In genomic region chr20:33567949-33568348, GRCh38 we compare ENCODE assay signal across 17 cellular contexts.
DNase-seq lines count a peak whose midpoint lies in the region; ATAC-seq lines count a peak whose summit lies in the region.
"Had no signal": no experiment of that assay in that cellular context is flagged by ENCODE, and none has a peak within 500 bp of the region (broad histone marks: within the 10 kb centered on the region; RNA-seq: fewer than 3 reads in every experiment).

No MANE protein-coding gene starts in this region.

- H3K4me2 ChIP-seq in BLaER1 treated with 17β-estradiol and CSF1 and Interleukin-3, amounts not matched to agents 10 nM and 100 nM, result peak overlapping the region in 9 of 11 experiments; percentile 14 to 78 (median 62); a peak in 15 of 22 replicates
- H3K4me2 ChIP-seq in Karpas-422 (ENCODE audit: low read depth, low read length, poor library complexity, severe bottlenecking), result peak overlapping the region; percentile 71
- peak overlapping the region; percentile 26 for H3K4me2 ChIP-seq in neuronal stem cell (ENCODE audit: insufficient read depth, low read length, poor library complexity, severe bottlenecking)

- H3K4me3 ChIP-seq in BLaER1 treated with 17β-estradiol and CSF1 and Interleukin-3, amounts not matched to agents 10 nM and 100 nM, result no peak overlapping the region
- H3K4me3 ChIP-seq in Karpas-422 (ENCODE audit: low read length) (peak overlapping the region; percentile 31; the same call in 1 of the 2 replicates), neuronal stem cell (ENCODE audit: low read length in 2 of 2) (no peak overlapping the region)
- H3K4me3 ChIP-seq: prostate gland had no signal

- no peak overlapping the region for H2AK5ac ChIP-seq in neuronal stem cell (ENCODE audit: low read depth, low read length)

- H3K79me2 ChIP-seq in Karpas-422 (ENCODE audit: low read length), result peaks cover 98% of the 10 kb centered on the region

- ATAC-seq in GM18867 (IDR thresholded peaks at IDR 0.05; ENCODE audit: unreplicated experiment), result no peak
- no peak for ATAC-seq in HG02970 (IDR thresholded peaks at IDR 0.05; ENCODE audit: low FRiP score, unreplicated experiment)
- ATAC-seq: esophagus mucosa, left lobe of liver had no signal

- H3K9ac ChIP-seq in BLaER1 treated with 17β-estradiol and CSF1 and Interleukin-3, amounts not matched to agents 10 nM and 100 nM, result no peak overlapping the region
- peak overlapping the region; percentile 53 for H3K9ac ChIP-seq in Karpas-422 (ENCODE audit: low read length)
- H3K9ac ChIP-seq in neuronal stem cell (ENCODE audit: low read depth, low read length, poor library complexity), result no peak overlapping the region

- no peaks in the 10 kb centered on the region for H3K79me1 ChIP-seq in neuronal stem cell (ENCODE audit: low read depth, low read length)

- no peak overlapping the region for H4K91ac ChIP-seq in neuronal stem cell (ENCODE audit: low read depth, low read length, poor library complexity)

- H3K23ac ChIP-seq in neuronal stem cell (ENCODE audit: low read depth, low read length, poor library complexity), result no peak overlapping the region

- H2BK12ac ChIP-seq in neuronal stem cell (ENCODE audit: low read length), result no peak overlapping the region

- no peak for DNase-seq in Karpas-422
- DNase-seq in neuronal stem cell (ENCODE audit: low spot score), result no peak
- DNase-seq in H4 (ENCODE audit: low spot score), result no peak
- no peak for DNase-seq in NCI-H774 (lab: John Stamatoyannopoulos, UW)
- DNase-seq: activated CD4-positive, alpha-beta T cell treated with anti-CD3 and anti-CD28 coated beads for 1 hour; activated naive CD4-positive, alpha-beta T cell treated with anti-CD3 and anti-CD28 coated beads for 36 hours; activated T-cell treated with anti-CD3 and anti-CD28 coated beads, Interleukin-2, amount 50 U/mL, for 24 hours; NCI-H226; stimulated activated CD4-positive, alpha-beta T cell treated with anti-CD3 and anti-CD28 coated beads, Interleukin-1b, Interleukin-23, amount 100 ng/mL, for 48 hours; stimulated activated naive CD4-positive, alpha-beta T cell had no signal

- no CpG with 5 or more reads among the region's 4 CpGs for WGBS in neuronal stem cell (ENCODE audit: extremely low coverage in 2 of 2, insufficient read length in 2 of 2, insufficient replicate concordance in 1 of 2), 2 donors

- peaks cover 0 to 7% (median 0%) of the 10 kb centered on the region in 11 experiments; a peak in 2 of 22 replicates for H3K36me3 ChIP-seq in BLaER1 treated with 17β-estradiol and CSF1 and Interleukin-3, amounts not matched to agents 10 nM and 100 nM
- 0 out of 2 replicates have a peak, but pooled peaks cover 3% of the 10 kb centered on the region for H3K36me3 ChIP-seq in Karpas-422 (ENCODE audit: insufficient read depth, low read length)
- no peaks in the 10 kb centered on the region for H3K36me3 ChIP-seq in neuronal stem cell (replicated peaks in 1 of 2; ENCODE audit: control insufficient read depth in 2 of 2, insufficient read depth in 2 of 2, low read length in 2 of 2)
- H3K36me3 ChIP-seq: prostate gland had no signal

- H3K9me2 ChIP-seq in Karpas-422 (replicated peaks; ENCODE audit: insufficient read depth, low read length), result no peaks in the 10 kb centered on the region

- no peak overlapping the region for H2BK120ac ChIP-seq in neuronal stem cell (ENCODE audit: low read depth, low read length)

- H4K8ac ChIP-seq in neuronal stem cell (ENCODE audit: low read depth, low read length), result no peak overlapping the region

- H2AFZ ChIP-seq in Karpas-422 (ENCODE audit: low read length), result no peak overlapping the region
- no peak overlapping the region for H2AFZ ChIP-seq in neuronal stem cell (ENCODE audit: low read length)

- no peak overlapping the region for H3K14ac ChIP-seq in neuronal stem cell (ENCODE audit: low read length)

- H4K20me1 ChIP-seq in BLaER1 treated with 17β-estradiol and CSF1 and Interleukin-3, amounts not matched to agents 10 nM and 100 nM, result peaks cover 0 to 86% (median 5%) of the 10 kb centered on the region in 11 experiments; a peak in 7 of 22 replicates
- H4K20me1 ChIP-seq in Karpas-422 (ENCODE audit: insufficient read depth, low read depth, low read length), result no peaks in the 10 kb centered on the region

- H3K18ac ChIP-seq in neuronal stem cell (ENCODE audit: low read length), result no peak overlapping the region

- no peak overlapping the region for H3K4ac ChIP-seq in neuronal stem cell (ENCODE audit: low read length)

- H2BK5ac ChIP-seq in neuronal stem cell (ENCODE audit: low read length), result no peak overlapping the region

- H3K4me1 ChIP-seq in BLaER1 treated with 17β-estradiol and CSF1 and Interleukin-3, amounts not matched to agents 10 nM and 100 nM, result peaks cover 6 to 16% (median 11%) of the 10 kb centered on the region in 10 experiments; a peak in 18 of 20 replicates
- peaks cover 74% of the 10 kb centered on the region for H3K4me1 ChIP-seq in Karpas-422 (ENCODE audit: low read length)
- H3K4me1 ChIP-seq in neuronal stem cell (ENCODE audit: control insufficient read depth in 2 of 2, insufficient read depth in 1 of 2, low read depth in 1 of 2, low read length in 2 of 2), result peaks cover 4 to 26% of the 10 kb centered on the region in 2 donors

- peak overlapping the region in 1 of 11 experiments; percentile 5; a peak in 2 of 22 replicates for H3K27ac ChIP-seq in BLaER1 treated with 17β-estradiol and CSF1 and Interleukin-3, amounts not matched to agents 10 nM and 100 nM
- peak overlapping the region; percentile 95 for H3K27ac ChIP-seq in Karpas-422 (ENCODE audit: low read length)
- peak overlapping the region; percentile 88 for H3K27ac ChIP-seq in cingulate gyrus (ENCODE audit: low read depth, low read length)
- no peak overlapping the region for H3K27ac ChIP-seq in neuronal stem cell (replicated peaks; ENCODE audit: low read length)

- H2BK15ac ChIP-seq in neuronal stem cell (ENCODE audit: low read length), result no peak overlapping the region

- no peaks in the 10 kb centered on the region for H3K9me3 ChIP-seq in BLaER1 treated with 17β-estradiol and CSF1 and Interleukin-3, amounts not matched to agents 10 nM and 100 nM (replicated peaks in 1 of 11)
- H3K9me3 ChIP-seq in Karpas-422 (ENCODE audit: low read length) (no peaks in the 10 kb centered on the region), neuronal stem cell (replicated peaks in 1 of 2; ENCODE audit: control insufficient read depth in 2 of 2, insufficient read depth in 1 of 2, low read depth in 1 of 2, low read length in 2 of 2) (no peaks in the 10 kb centered on the region)
- H3K9me3 ChIP-seq: prostate gland had no signal

- no peaks in the 10 kb centered on the region for H3K27me3 ChIP-seq in BLaER1 treated with 17β-estradiol and CSF1 and Interleukin-3, amounts not matched to agents 10 nM and 100 nM
- H3K27me3 ChIP-seq in Karpas-422 (ENCODE audit: low read length) (no peaks in the 10 kb centered on the region), neuronal stem cell (ENCODE audit: control insufficient read depth in 3 of 3, insufficient read depth in 3 of 3, low read depth in 1 of 3, low read length in 3 of 3) (no peaks in the 10 kb centered on the region)
